ENCODE assay signal across 1 cellular context in genomic region chr5:180790524-180790923, GRCh38.
TF ChIP-seq lines count a peak whose summit lies in the region.

No MANE protein-coding gene starts in this region.

TF ChIP-seq in GM23338, 12 proteins besides CTCF, POLR2A, EP300 and RAD21 (continued from another document):
- no peak for TF ChIP-seq ZNF462 (CRISPR knock-in tag; IDR thresholded peaks at IDR 0.05)
- TF ChIP-seq POLR2AphosphoS5 (IDR thresholded peaks at IDR 0.05; ENCODE audit: low read depth) = no peak
- no peak for TF ChIP-seq ZNF114 (CRISPR knock-in tag; IDR thresholded peaks at IDR 0.05)
